15 cellular contexts compared by ENCODE assay signal in the genomic region with DNA sequence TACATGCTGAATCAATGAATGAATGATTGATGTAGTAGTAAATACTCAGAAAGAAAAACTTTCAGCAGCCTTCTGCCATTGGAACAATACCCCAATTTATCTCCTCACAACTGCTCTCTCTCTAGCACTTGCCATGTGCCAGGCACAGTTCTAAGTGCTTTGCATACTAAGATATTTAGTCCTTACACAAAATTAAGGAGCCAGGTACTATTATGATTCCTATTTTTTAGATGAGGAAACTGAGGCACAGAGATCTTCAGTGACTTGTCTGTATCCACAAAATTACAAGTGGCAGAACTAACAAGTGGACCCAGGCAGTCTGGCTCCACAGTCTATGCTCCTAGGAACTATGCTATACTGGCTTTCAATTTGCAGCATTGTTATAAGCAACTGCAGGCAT.
DNase-seq lines count a peak whose midpoint lies in the region; ATAC-seq and TF ChIP-seq lines count a peak whose summit lies in the region.
"Had no signal": no experiment of that assay in that cellular context is flagged by ENCODE, and none has a peak within 500 bp of the region (broad histone marks: within the 10 kb centered on the region; RNA-seq: fewer than 3 reads in every experiment).

No MANE protein-coding gene starts in this region.

- no peaks in the 10 kb centered on the region for H4K20me1 ChIP-seq in hepatocyte (ENCODE audit: insufficient read depth, poor library complexity, severe bottlenecking)
- H4K20me1 ChIP-seq: BLaER1 had no signal

- H3K27ac Mint-ChIP-seq in naive thymus-derived CD4-positive, alpha-beta T cell, result no peak overlapping the region
- H3K27ac Mint-ChIP-seq: CD8-positive, alpha-beta memory T cell; H9; IgD-negative memory B cell had no signal

- H3K4me1 Mint-ChIP-seq in naive thymus-derived CD4-positive, alpha-beta T cell, result no peaks in the 10 kb centered on the region
- H3K4me1 Mint-ChIP-seq: CD8-positive, alpha-beta memory T cell had no signal

- peaks cover 0 to 8% (median 2%) of the 10 kb centered on the region in 11 donors for H3K9me3 Mint-ChIP-seq in naive thymus-derived CD4-positive, alpha-beta T cell
- H3K9me3 Mint-ChIP-seq: H9, IgD-negative memory B cell had no signal

- no peak overlapping the region for H2AFZ ChIP-seq in hepatocyte

- H3K27me3 ChIP-seq in layer of hippocampus (ENCODE audit: control insufficient read depth, insufficient read depth, low read length), result no peaks in the 10 kb centered on the region
- H3K27me3 ChIP-seq in naive thymus-derived CD4-positive, alpha-beta T cell (ENCODE audit: control insufficient read depth in 2 of 2, insufficient read depth in 2 of 2, low read length in 2 of 2), result no peaks in the 10 kb centered on the region
- H3K27me3 ChIP-seq in hepatocyte, result no peaks in the 10 kb centered on the region
- H3K27me3 ChIP-seq: BLaER1 had no signal

- no peak overlapping the region for H3K4me3 ChIP-seq in naive thymus-derived CD4-positive, alpha-beta T cell (ENCODE audit: low read length)
- no peak overlapping the region for H3K4me3 ChIP-seq in hepatocyte
- H3K4me3 ChIP-seq: BLaER1 had no signal

- no peaks in the 10 kb centered on the region for H3K9me3 ChIP-seq in naive thymus-derived CD4-positive, alpha-beta T cell (ENCODE audit: control insufficient read depth in 2 of 3, low read length in 3 of 3)
- no peaks in the 10 kb centered on the region for H3K9me3 ChIP-seq in hepatocyte (ENCODE audit: low read depth)
- H3K9me3 ChIP-seq: BLaER1, Caco-2 had no signal

- H3K4me2 ChIP-seq in hepatocyte, result no peak overlapping the region
- H3K4me2 ChIP-seq: BLaER1 had no signal

- no peaks in the 10 kb centered on the region for H3K9me2 ChIP-seq in hepatocyte (replicated peaks; ENCODE audit: insufficient read depth)

- intact Hi-C loops in naive thymus-derived CD4-positive, alpha-beta T cell (cut with micrococcal nuclease), result no loop called here

- no peaks in the 10 kb centered on the region for H3K36me3 Mint-ChIP-seq in naive thymus-derived CD4-positive, alpha-beta T cell
- H3K36me3 Mint-ChIP-seq: CD8-positive, alpha-beta memory T cell; IgD-negative memory B cell had no signal

- peak; percentile 55 for DNase-seq in Ammon's horn (ENCODE audit: low spot score)
- peak in 5 of 61 donors; percentile 1 to 27 (median 8) for DNase-seq in caudate nucleus (lab: John Stamatoyannopoulos, UW)
- DNase-seq in superior temporal gyrus (ENCODE audit: extremely low spot score), result peak; percentile 77
- no peak for DNase-seq in naive thymus-derived CD4-positive, alpha-beta T cell
- DNase-seq in hepatocyte (ENCODE audit: low spot score), result no peak
- DNase-seq: Caco-2; CD8-positive, alpha-beta memory T cell; DMS53; GOT3; H9 had no signal

- TF ChIP-seq CTCF in hepatocyte (IDR thresholded peaks at IDR 0.05; ENCODE audit: poor library complexity), result no peak

- H3K4me3 Mint-ChIP-seq in naive thymus-derived CD4-positive, alpha-beta T cell, result no peak overlapping the region
- H3K4me3 Mint-ChIP-seq: CD8-positive, alpha-beta memory T cell; H9; IgD-negative memory B cell had no signal

- POLR2A ChIA-PET in naive thymus-derived CD4-positive, alpha-beta T cell (lab: Charles Lee), result no interaction called here

- no peaks in the 10 kb centered on the region for H3K36me3 ChIP-seq in naive thymus-derived CD4-positive, alpha-beta T cell (ENCODE audit: control insufficient read depth in 2 of 3, insufficient read depth in 3 of 3, low read length in 3 of 3)
- no peaks in the 10 kb centered on the region for H3K36me3 ChIP-seq in hepatocyte (replicated peaks; ENCODE audit: insufficient read depth, low read depth)
- H3K36me3 ChIP-seq: BLaER1 had no signal

- H3K27me3 Mint-ChIP-seq in naive thymus-derived CD4-positive, alpha-beta T cell, result no peaks in the 10 kb centered on the region
- H3K27me3 Mint-ChIP-seq: CD8-positive, alpha-beta memory T cell; IgD-negative memory B cell had no signal

- no peaks in the 10 kb centered on the region for H3K79me2 ChIP-seq in hepatocyte

- peak overlapping the region; percentile 39 for H3K27ac ChIP-seq in caudate nucleus (ENCODE audit: low read depth, low read length)
- peak overlapping the region; percentile 50 for H3K27ac ChIP-seq in layer of hippocampus (ENCODE audit: low read depth, low read length)
- no peak overlapping the region for H3K27ac ChIP-seq in naive thymus-derived CD4-positive, alpha-beta T cell (ENCODE audit: low read depth, low read length)
- H3K27ac ChIP-seq in hepatocyte, result no peak overlapping the region
- H3K27ac ChIP-seq: 22Rv1, BLaER1 had no signal

- ATAC-seq in HG03039 (IDR thresholded peaks at IDR 0.05; ENCODE audit: unreplicated experiment), result no peak
- ATAC-seq in naive thymus-derived CD4-positive, alpha-beta T cell, result no peak

- CTCF ChIA-PET in naive thymus-derived CD4-positive, alpha-beta T cell (lab: Charles Lee), result no interaction called here

- H3K4me1 ChIP-seq in naive thymus-derived CD4-positive, alpha-beta T cell (ENCODE audit: control insufficient read depth in 2 of 2, insufficient read depth in 2 of 2, low read length in 2 of 2), result no peaks in the 10 kb centered on the region
- peaks cover 2% of the 10 kb centered on the region for H3K4me1 ChIP-seq in hepatocyte (ENCODE audit: insufficient read depth)
- H3K4me1 ChIP-seq: BLaER1, Caco-2 had no signal

Comparison
In these comparisons a context has a peak if more than half of its experiments do, and no peak if none do; other contexts are left out.
1. DNase-seq: peak in Ammon's horn (single experiment) and superior temporal gyrus (single experiment); none in naive thymus-derived CD4-positive, alpha-beta T cell (0 of 9) and hepatocyte (single experiment).
2. H3K27ac ChIP-seq: peak in caudate nucleus (single experiment) and layer of hippocampus (single experiment); none in naive thymus-derived CD4-positive, alpha-beta T cell (single experiment) and hepatocyte (single experiment).